8 cellular contexts compared by ENCODE assay signal in genomic region chr3:75434937-75435778, GRCh38.
DNase-seq lines count a peak whose midpoint lies in the region; TF ChIP-seq lines count a peak whose summit lies in the region.
"Not testable (repeated sequence)": the region's sequence is repeated elsewhere in the genome, so short reads cannot be mapped to it uniquely, and the experiment has no call there.

No MANE protein-coding gene starts in this region.

- not testable (repeated sequence) for TF ChIP-seq CTCF in GM20000 (IDR thresholded peaks at IDR 0.05; ENCODE audit: extremely low read depth, missing control alignments)

- peak; percentile 97 for DNase-seq in CD1c-positive myeloid dendritic cell (ENCODE audit: extremely low spot score)
- peak; percentile 93 for DNase-seq in GM20000 (ENCODE audit: low spot score)
- peak; percentile 90 for DNase-seq in HS-27A (ENCODE audit: low read depth)
- DNase-seq in NOMO-1 (lab: John Stamatoyannopoulos, UW; ENCODE audit: unreplicated experiment in 2 of 2), result peak; percentile 96 to 98
- peak; percentile 91 to 96 (median 91) for DNase-seq in activated CD8-positive, alpha-beta memory T cell treated with anti-CD3 and anti-CD28 coated beads for 48 hours (ENCODE audit: low read depth in 2 of 3, low spot score in 2 of 3)
- peak; percentile 94 for DNase-seq in effector CD8-positive, alpha-beta T cell (lab: John Stamatoyannopoulos, UW)
- peak; percentile 99 for DNase-seq in lung microvascular endothelial cell (ENCODE audit: low read depth in 2 of 2)
- DNase-seq in stimulated activated CD4-positive, alpha-beta T cell treated with anti-CD3 and anti-CD28 coated beads, TNF-alpha, amount 100 ng/mL, for 24 hours (ENCODE audit: low read depth in 3 of 3), result peak; percentile 95 to 98 (median 97)

Comparison
In these comparisons a context has a peak if more than half of its experiments do, and no peak if none do; other contexts are left out.
1. Peak in every context shown above with its lines: DNase-seq.